Comparison of ENCODE assay signal across 8 cellular contexts in the genomic region with DNA sequence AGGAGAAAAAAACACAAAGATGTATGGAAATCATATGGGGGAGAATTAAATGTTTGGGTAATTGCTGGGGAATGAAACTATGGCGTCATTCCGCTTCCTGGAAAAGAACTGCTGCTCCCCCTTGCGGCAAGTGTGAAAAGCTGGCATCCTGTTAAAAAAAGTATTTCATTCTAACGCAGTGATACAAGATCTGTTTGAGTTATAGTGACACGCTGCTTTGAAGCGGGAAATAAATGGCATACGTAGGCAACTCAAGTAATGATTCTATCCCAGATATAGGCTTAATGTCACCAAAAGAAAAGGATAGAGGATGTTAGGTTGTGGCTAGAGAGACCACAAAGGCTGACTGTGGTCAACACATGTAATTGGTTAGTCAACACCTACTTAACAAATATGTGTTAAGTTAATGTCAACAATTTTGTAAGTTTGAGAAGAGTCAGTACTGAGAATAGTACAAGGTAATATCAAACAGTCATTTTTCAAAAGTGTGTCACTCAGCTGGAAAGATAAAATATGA.
DNase-seq lines count a peak whose midpoint lies in the region; ATAC-seq, FAIRE-seq and TF ChIP-seq lines count a peak whose summit lies in the region.

No MANE protein-coding gene starts in this region.

- no peak overlapping the region for H3K27ac ChIP-seq in VCaP

- peak; percentile 87 for FAIRE-seq in D721Med (lab: Jason Lieb, UNC)

- TF ChIP-seq CTCF in D721Med (IDR thresholded peaks at IDR 0.05; ENCODE audit: insufficient read depth, missing control alignments) (peak; percentile 64), VCaP (conservative IDR thresholded peaks at IDR 0.05) (peak; percentile 90)

- peak; percentile 56 for ATAC-seq in GM21825 (IDR thresholded peaks at IDR 0.05; ENCODE audit: unreplicated experiment)

- DNase-seq in D721Med (ENCODE audit: insufficient read length, low spot score) = no peak
- peak; percentile 52 for DNase-seq in NCI-H1092 treated with DMSO at 0.1 percent for 48 hours (lab: John Stamatoyannopoulos, UW)
- peak; percentile 85 for DNase-seq in dermis blood vessel endothelial cell
- peak; percentile 81 to 88 for DNase-seq in lung microvascular endothelial cell (ENCODE audit: low read depth in 2 of 2)
- DNase-seq in stimulated activated CD8-positive, alpha-beta memory T cell treated with anti-CD3 and anti-CD28 coated beads, Interleukin-4, amount 100 ng/mL, for 24 hours (ENCODE audit: low read depth) = peak; percentile 26
- DNase-seq in activated CD4-positive, CD25-positive, alpha-beta regulatory T cell (lab: John Stamatoyannopoulos, UW) = no peak

Comparison
In these comparisons a context has a peak if more than half of its experiments do, and no peak if none do; other contexts are left out.
1. DNase-seq: peak in NCI-H1092 treated with DMSO at 0.1 percent for 48 hours (single experiment), dermis blood vessel endothelial cell (single experiment), lung microvascular endothelial cell (2 of 2) and stimulated activated CD8-positive, alpha-beta memory T cell treated with anti-CD3 and anti-CD28 coated beads, Interleukin-4, amount 100 ng/mL, for 24 hours (single experiment); none in D721Med (single experiment) and activated CD4-positive, CD25-positive, alpha-beta regulatory T cell (0 of 4).